9 cellular contexts compared by ENCODE assay signal in the genomic region with DNA sequence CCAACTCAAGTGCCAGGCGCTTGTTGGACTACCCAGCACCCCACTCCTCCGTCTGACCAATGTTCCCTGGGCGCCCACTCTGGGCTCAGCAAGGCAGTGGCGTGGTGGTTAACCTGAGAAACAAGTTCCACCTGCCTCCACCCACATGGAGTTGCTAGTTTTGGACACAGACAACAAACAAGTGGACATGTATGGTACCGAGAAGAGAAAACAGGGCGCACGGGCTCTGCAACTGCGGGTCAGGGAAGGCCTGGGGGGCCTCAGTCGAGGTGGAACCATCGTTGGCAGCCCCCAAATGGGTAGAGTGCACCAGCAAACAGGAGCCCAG. TPM values are rescaled to one million over a fixed set of nuclear protein-coding genes. Genes with fewer than 3 reads are reported as not detected.
DNase-seq lines count a peak whose midpoint lies in the region; ATAC-seq and TF ChIP-seq lines count a peak whose summit lies in the region.
"Had no signal": no experiment of that assay in that cellular context is flagged by ENCODE, and none has a peak within 500 bp of the region (broad histone marks: within the 10 kb centered on the region; RNA-seq: fewer than 3 reads in every experiment).

No MANE protein-coding gene starts in this region.

- DNase-seq in activated CD4-positive, alpha-beta T cell treated with anti-CD3 and anti-CD28 coated beads, Interleukin-2, amount 10 ng/mL, durations not matched to agents 24 days and 14 days = no peak
- no peak for DNase-seq in activated CD4-positive, alpha-beta T cell treated with anti-CD3 and anti-CD28 coated beads, Interleukin-2, amount 50 U/mL, for 1 hour
- DNase-seq in activated B cell treated with CpG ODN at 0.5 μM for 24 hours = no peak
- no peak for DNase-seq in stimulated activated naive B cell treated with anti-CD40 and anti-IgM and Interleukin-4, amounts not matched to agents 10 μg/mL and 1 μg/mL and 100 μg/mL, for 72 hours
- DNase-seq in NCI-H510A treated with DMSO at 0.1 percent for 48 hours (lab: John Stamatoyannopoulos, UW) = no peak
- no peak for DNase-seq in NOMO-1 treated with dmso at 0.1 percent for 144 hours (lab: John Stamatoyannopoulos, UW; ENCODE audit: unreplicated experiment)
- DNase-seq: NCI-H2227 treated with DMSO at 0.1 percent for 48 hours had no signal

- H3K27me3 Mint-ChIP-seq in activated CD4-positive, alpha-beta T cell treated with anti-CD3 and anti-CD28 coated beads, Interleukin-2, amount 10 ng/mL, durations not matched to agents 24 days and 14 days = peaks cover 4% of the 10 kb centered on the region
- no peaks in the 10 kb centered on the region for H3K27me3 Mint-ChIP-seq in activated B cell treated with CpG ODN at 0.5 μM for 24 hours
- H3K27me3 Mint-ChIP-seq in stimulated activated naive B cell treated with anti-CD40 and anti-IgM and Interleukin-4, amounts not matched to agents 10 μg/mL and 1 μg/mL and 100 μg/mL, for 72 hours = peaks cover 7 to 16% of the 10 kb centered on the region in 2 donors

- H3K36me3 ChIP-seq in iPS-20b (ENCODE audit: insufficient read depth, low read depth, low read length) = peaks cover 22% of the 10 kb centered on the region

- H3K4me1 Mint-ChIP-seq in activated CD4-positive, alpha-beta T cell treated with anti-CD3 and anti-CD28 coated beads, Interleukin-2, amount 10 ng/mL, durations not matched to agents 24 days and 14 days = peaks cover 53% of the 10 kb centered on the region
- peaks cover 54% of the 10 kb centered on the region for H3K4me1 Mint-ChIP-seq in activated B cell treated with CpG ODN at 0.5 μM for 24 hours
- peaks cover 43 to 72% of the 10 kb centered on the region in 2 donors for H3K4me1 Mint-ChIP-seq in stimulated activated naive B cell treated with anti-CD40 and anti-IgM and Interleukin-4, amounts not matched to agents 10 μg/mL and 1 μg/mL and 100 μg/mL, for 72 hours

- peak overlapping the region; percentile 60 for H3K4me3 Mint-ChIP-seq in activated CD4-positive, alpha-beta T cell treated with anti-CD3 and anti-CD28 coated beads, Interleukin-2, amount 10 ng/mL, durations not matched to agents 24 days and 14 days
- H3K4me3 Mint-ChIP-seq in activated B cell treated with CpG ODN at 0.5 μM for 24 hours = peak overlapping the region; percentile 46
- peak overlapping the region; percentile 36 to 39 for H3K4me3 Mint-ChIP-seq in stimulated activated naive B cell treated with anti-CD40 and anti-IgM and Interleukin-4, amounts not matched to agents 10 μg/mL and 1 μg/mL and 100 μg/mL, for 72 hours

- no peak overlapping the region; the same call in 1 of the 2 replicates for H3K9ac ChIP-seq in iPS-20b (ENCODE audit: low read depth, low read length)

- no peak overlapping the region for H3K27ac ChIP-seq in iPS-20b (ENCODE audit: low read length)

- no peak for TF ChIP-seq CTCF in activated B cell treated with CpG ODN at 0.5 μM for 24 hours (IDR thresholded peaks at IDR 0.05)

- peaks cover 8% of the 10 kb centered on the region for H3K9me3 Mint-ChIP-seq in activated CD4-positive, alpha-beta T cell treated with anti-CD3 and anti-CD28 coated beads, Interleukin-2, amount 10 ng/mL, durations not matched to agents 24 days and 14 days
- no peaks in the 10 kb centered on the region for H3K9me3 Mint-ChIP-seq in activated B cell treated with CpG ODN at 0.5 μM for 24 hours
- peaks cover 0 to 11% of the 10 kb centered on the region in 2 donors for H3K9me3 Mint-ChIP-seq in stimulated activated naive B cell treated with anti-CD40 and anti-IgM and Interleukin-4, amounts not matched to agents 10 μg/mL and 1 μg/mL and 100 μg/mL, for 72 hours

- peaks cover 13% of the 10 kb centered on the region for H3K27me3 ChIP-seq in iPS-20b (ENCODE audit: insufficient read depth, low read length)

- POLR2A ChIA-PET in activated B cell treated with CpG ODN at 0.5 μM for 24 hours (lab: Charles Lee) = no interaction called here

- H3K27ac Mint-ChIP-seq in activated CD4-positive, alpha-beta T cell treated with anti-CD3 and anti-CD28 coated beads, Interleukin-2, amount 10 ng/mL, durations not matched to agents 24 days and 14 days = no peak overlapping the region
- H3K27ac Mint-ChIP-seq in activated B cell treated with CpG ODN at 0.5 μM for 24 hours = no peak overlapping the region
- H3K27ac Mint-ChIP-seq in stimulated activated naive B cell treated with anti-CD40 and anti-IgM and Interleukin-4, amounts not matched to agents 10 μg/mL and 1 μg/mL and 100 μg/mL, for 72 hours = no peak overlapping the region

- H3K36me3 Mint-ChIP-seq in activated CD4-positive, alpha-beta T cell treated with anti-CD3 and anti-CD28 coated beads, Interleukin-2, amount 10 ng/mL, durations not matched to agents 24 days and 14 days (ENCODE audit: low read depth) = peaks cover 38% of the 10 kb centered on the region
- peaks cover 23% of the 10 kb centered on the region for H3K36me3 Mint-ChIP-seq in activated B cell treated with CpG ODN at 0.5 μM for 24 hours (ENCODE audit: low read depth)
- peaks cover 13 to 39% of the 10 kb centered on the region in 2 donors for H3K36me3 Mint-ChIP-seq in stimulated activated naive B cell treated with anti-CD40 and anti-IgM and Interleukin-4, amounts not matched to agents 10 μg/mL and 1 μg/mL and 100 μg/mL, for 72 hours

- CTCF ChIA-PET in activated B cell treated with CpG ODN at 0.5 μM for 24 hours (lab: Charles Lee) = no interaction called here

- H3K9me3 ChIP-seq in iPS-20b (ENCODE audit: insufficient read depth, low read depth, low read length) = no peaks in the 10 kb centered on the region

- H3K4me1 ChIP-seq in iPS-20b (ENCODE audit: insufficient read depth, low read length) = peaks cover 10% of the 10 kb centered on the region

- ATAC-seq in activated B cell treated with CpG ODN at 0.5 μM for 24 hours (ENCODE audit: low read depth) (no peak), HG02571 (IDR thresholded peaks at IDR 0.05; ENCODE audit: unreplicated experiment) (no peak)
- no peak for ATAC-seq in stimulated activated naive B cell treated with anti-CD40 and anti-IgM and Interleukin-4, amounts not matched to agents 10 μg/mL and 1 μg/mL and 100 μg/mL, for 72 hours (replicated peaks)

- peak overlapping the region; percentile 83; the same call in 1 of the 2 replicates for H3K4me3 ChIP-seq in iPS-20b (ENCODE audit: low read length)

- intact Hi-C loops in activated CD4-positive, alpha-beta T cell treated with anti-CD3 and anti-CD28 coated beads, Interleukin-2, amount 10 ng/mL, durations not matched to agents 24 days and 14 days (cut with micrococcal nuclease) = loop anchor here (5.0 kb wide), 1 partner anchor 145 kb away; no protein-coding TSS in a partner anchor
- intact Hi-C loops in activated B cell treated with CpG ODN at 0.5 μM for 24 hours (cut with micrococcal nuclease) = loop anchor here (10.0 kb wide), 1 partner anchor 163 kb away; a partner anchor contains a TSS

RNA-seq across cellular contexts. Expression of a gene that starts 2.5 kb away (rescaled TPM):
- 27.6 and 32.0 TPM in 2 replicates for total RNA-seq in activated CD4-positive, alpha-beta T cell treated with anti-CD3 and anti-CD28 coated beads, Interleukin-2, amount 10 ng/mL, durations not matched to agents 24 days and 14 days
- total RNA-seq in activated B cell treated with CpG ODN at 0.5 μM for 24 hours = 14.6 and 15.0 TPM in 2 replicates

RNA-seq across cellular contexts. Expression of a gene that starts 50.9 kb away (rescaled TPM):
- 0.07 and 0.24 TPM in 2 replicates for total RNA-seq in activated CD4-positive, alpha-beta T cell treated with anti-CD3 and anti-CD28 coated beads, Interleukin-2, amount 10 ng/mL, durations not matched to agents 24 days and 14 days
- 0.29 and 0.32 TPM in 2 replicates for total RNA-seq in activated B cell treated with CpG ODN at 0.5 μM for 24 hours
